Comparison of ENCODE assay signal across 1 cellular context in genomic region chr10:68560201-68560915, GRCh38.
TF ChIP-seq lines count a peak whose summit lies in the region.

Gene TET1 (plus strand): TSS chr10:68560337. CDS start chr10:68572339, 12,002 bp downstream.

TF ChIP-seq in HepG2, 621 proteins besides CTCF, POLR2A, EP300 and RAD21 (continued from another document and continues in another):
- TF ChIP-seq MXD3 (CRISPR knock-in tag; IDR thresholded peaks at IDR 0.05) (peak; percentile 67; the same call in 1 of the 2 replicates), PRDM10 (CRISPR knock-in tag; IDR thresholded peaks at IDR 0.05; ENCODE audit: low read depth) (no peak), ZNF549 (CRISPR knock-in tag; IDR thresholded peaks at IDR 0.05) (no peak), JUND (CRISPR knock-in tag; IDR thresholded peaks at IDR 0.05) (no peak), GPN1 (CRISPR knock-in tag; IDR thresholded peaks at IDR 0.05; ENCODE audit: borderline replicate concordance) (no peak), PREB (CRISPR knock-in tag; IDR thresholded peaks at IDR 0.05) (no peak), ZNF136 (CRISPR knock-in tag; IDR thresholded peaks at IDR 0.05; ENCODE audit: low read depth) (0 out of 2 replicates have a peak, but pooled peaks have one; percentile 18), ZBTB7A (CRISPR knock-in tag; IDR thresholded peaks at IDR 0.05) (no peak), HOXA7 (CRISPR knock-in tag; IDR thresholded peaks at IDR 0.05) (no peak), TBX2 (CRISPR knock-in tag; IDR thresholded peaks at IDR 0.05; ENCODE audit: borderline replicate concordance) (peak; percentile 64), ZNF205 (CRISPR knock-in tag; IDR thresholded peaks at IDR 0.05) (no peak), FUBP1 (CRISPR knock-in tag; IDR thresholded peaks at IDR 0.05; ENCODE audit: borderline replicate concordance) (no peak), ZNF768 (CRISPR knock-in tag; IDR thresholded peaks at IDR 0.05) (no peak), RFXANK (CRISPR knock-in tag; IDR thresholded peaks at IDR 0.05) (no peak), LBX2 (CRISPR knock-in tag; IDR thresholded peaks at IDR 0.05; ENCODE audit: borderline replicate concordance) (no peak), SNRNP70 (IDR thresholded peaks at IDR 0.05; ENCODE audit: low read depth, low read length) (no peak), TRIM24 (CRISPR knock-in tag; IDR thresholded peaks at IDR 0.05) (no peak), ZNF253 (CRISPR knock-in tag; IDR thresholded peaks at IDR 0.05; ENCODE audit: borderline replicate concordance) (no peak), GTF2F1 (IDR thresholded peaks at IDR 0.05; ENCODE audit: low read length) (no peak), SP1 (IDR thresholded peaks at IDR 0.05) (no peak), SP1 (CRISPR knock-in tag; IDR thresholded peaks at IDR 0.05) (no peak), ZNF138 (CRISPR knock-in tag; IDR thresholded peaks at IDR 0.05; ENCODE audit: low read depth) (no peak), PCBP1 (IDR thresholded peaks at IDR 0.05; ENCODE audit: borderline replicate concordance, low read depth, low read length) (no peak), NFE2L1 (CRISPR knock-in tag; IDR thresholded peaks at IDR 0.05; ENCODE audit: borderline replicate concordance) (peak; percentile 50; the same call in 1 of the 2 replicates), ZNF230 (CRISPR knock-in tag; IDR thresholded peaks at IDR 0.05) (peak; percentile 86; the same call in 1 of the 2 replicates), MAFK (conservative IDR thresholded peaks at IDR 0.05 in 1 of 2, IDR thresholded peaks at IDR 0.05 in 1 of 2; ENCODE audit: low read length in 2 of 2) (no peak), SKI (IDR thresholded peaks at IDR 0.05; ENCODE audit: partially characterized antibody) (no peak), ZNF547 (CRISPR knock-in tag; IDR thresholded peaks at IDR 0.05) (peak; percentile 87)
- TF ChIP-seq, protein P1, sequence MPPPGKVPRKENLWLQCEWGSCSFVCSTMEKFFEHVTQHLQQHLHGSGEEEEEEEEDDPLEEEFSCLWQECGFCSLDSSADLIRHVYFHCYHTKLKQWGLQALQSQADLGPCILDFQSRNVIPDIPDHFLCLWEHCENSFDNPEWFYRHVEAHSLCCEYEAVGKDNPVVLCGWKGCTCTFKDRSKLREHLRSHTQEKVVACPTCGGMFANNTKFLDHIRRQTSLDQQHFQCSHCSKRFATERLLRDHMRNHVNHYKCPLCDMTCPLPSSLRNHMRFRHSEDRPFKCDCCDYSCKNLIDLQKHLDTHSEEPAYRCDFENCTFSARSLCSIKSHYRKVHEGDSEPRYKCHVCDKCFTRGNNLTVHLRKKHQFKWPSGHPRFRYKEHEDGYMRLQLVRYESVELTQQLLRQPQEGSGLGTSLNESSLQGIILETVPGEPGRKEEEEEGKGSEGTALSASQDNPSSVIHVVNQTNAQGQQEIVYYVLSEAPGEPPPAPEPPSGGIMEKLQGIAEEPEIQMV (CRISPR knock-in tag; IDR thresholded peaks at IDR 0.05; ENCODE audit: low read depth) = no peak
- TF ChIP-seq, protein P2, sequence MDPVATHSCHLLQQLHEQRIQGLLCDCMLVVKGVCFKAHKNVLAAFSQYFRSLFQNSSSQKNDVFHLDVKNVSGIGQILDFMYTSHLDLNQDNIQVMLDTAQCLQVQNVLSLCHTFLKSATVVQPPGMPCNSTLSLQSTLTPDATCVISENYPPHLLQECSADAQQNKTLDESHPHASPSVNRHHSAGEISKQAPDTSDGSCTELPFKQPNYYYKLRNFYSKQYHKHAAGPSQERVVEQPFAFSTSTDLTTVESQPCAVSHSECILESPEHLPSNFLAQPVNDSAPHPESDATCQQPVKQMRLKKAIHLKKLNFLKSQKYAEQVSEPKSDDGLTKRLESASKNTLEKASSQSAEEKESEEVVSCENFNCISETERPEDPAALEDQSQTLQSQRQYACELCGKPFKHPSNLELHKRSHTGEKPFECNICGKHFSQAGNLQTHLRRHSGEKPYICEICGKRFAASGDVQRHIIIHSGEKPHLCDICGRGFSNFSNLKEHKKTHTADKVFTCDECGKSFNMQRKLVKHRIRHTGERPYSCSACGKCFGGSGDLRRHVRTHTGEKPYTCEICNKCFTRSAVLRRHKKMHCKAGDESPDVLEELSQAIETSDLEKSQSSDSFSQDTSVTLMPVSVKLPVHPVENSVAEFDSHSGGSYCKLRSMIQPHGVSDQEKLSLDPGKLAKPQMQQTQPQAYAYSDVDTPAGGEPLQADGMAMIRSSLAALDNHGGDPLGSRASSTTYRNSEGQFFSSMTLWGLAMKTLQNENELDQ (CRISPR knock-in tag; IDR thresholded peaks at IDR 0.05; ENCODE audit: borderline replicate concordance) = no peak
- TF ChIP-seq, protein P3, sequence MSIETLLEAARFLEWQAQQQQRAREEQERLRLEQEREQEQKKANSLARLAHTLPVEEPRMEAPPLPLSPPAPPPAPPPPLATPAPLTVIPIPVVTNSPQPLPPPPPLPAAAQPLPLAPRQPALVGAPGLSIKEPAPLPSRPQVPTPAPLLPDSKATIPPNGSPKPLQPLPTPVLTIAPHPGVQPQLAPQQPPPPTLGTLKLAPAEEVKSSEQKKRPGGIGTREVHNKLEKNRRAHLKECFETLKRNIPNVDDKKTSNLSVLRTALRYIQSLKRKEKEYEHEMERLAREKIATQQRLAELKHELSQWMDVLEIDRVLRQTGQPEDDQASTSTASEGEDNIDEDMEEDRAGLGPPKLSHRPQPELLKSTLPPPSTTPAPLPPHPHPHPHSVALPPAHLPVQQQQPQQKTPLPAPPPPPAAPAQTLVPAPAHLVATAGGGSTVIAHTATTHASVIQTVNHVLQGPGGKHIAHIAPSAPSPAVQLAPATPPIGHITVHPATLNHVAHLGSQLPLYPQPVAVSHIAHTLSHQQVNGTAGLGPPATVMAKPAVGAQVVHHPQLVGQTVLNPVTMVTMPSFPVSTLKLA (IDR thresholded peaks at IDR 0.05) = no peak
- TF ChIP-seq, protein P4, sequence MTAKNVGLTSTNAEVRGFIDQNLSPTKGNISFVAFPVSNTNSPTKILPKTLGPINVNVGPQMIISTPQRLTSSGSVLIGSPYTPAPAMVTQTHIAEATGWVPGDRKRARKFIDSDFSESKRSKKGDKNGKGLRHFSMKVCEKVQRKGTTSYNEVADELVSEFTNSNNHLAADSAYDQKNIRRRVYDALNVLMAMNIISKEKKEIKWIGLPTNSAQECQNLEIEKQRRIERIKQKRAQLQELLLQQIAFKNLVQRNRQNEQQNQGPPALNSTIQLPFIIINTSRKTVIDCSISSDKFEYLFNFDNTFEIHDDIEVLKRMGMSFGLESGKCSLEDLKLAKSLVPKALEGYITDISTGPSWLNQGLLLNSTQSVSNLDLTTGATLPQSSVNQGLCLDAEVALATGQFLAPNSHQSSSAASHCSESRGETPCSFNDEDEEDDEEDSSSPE (CRISPR knock-in tag; IDR thresholded peaks at IDR 0.05) = peak; percentile 21; the same call in 1 of the 2 replicates
- TF ChIP-seq, protein P5, sequence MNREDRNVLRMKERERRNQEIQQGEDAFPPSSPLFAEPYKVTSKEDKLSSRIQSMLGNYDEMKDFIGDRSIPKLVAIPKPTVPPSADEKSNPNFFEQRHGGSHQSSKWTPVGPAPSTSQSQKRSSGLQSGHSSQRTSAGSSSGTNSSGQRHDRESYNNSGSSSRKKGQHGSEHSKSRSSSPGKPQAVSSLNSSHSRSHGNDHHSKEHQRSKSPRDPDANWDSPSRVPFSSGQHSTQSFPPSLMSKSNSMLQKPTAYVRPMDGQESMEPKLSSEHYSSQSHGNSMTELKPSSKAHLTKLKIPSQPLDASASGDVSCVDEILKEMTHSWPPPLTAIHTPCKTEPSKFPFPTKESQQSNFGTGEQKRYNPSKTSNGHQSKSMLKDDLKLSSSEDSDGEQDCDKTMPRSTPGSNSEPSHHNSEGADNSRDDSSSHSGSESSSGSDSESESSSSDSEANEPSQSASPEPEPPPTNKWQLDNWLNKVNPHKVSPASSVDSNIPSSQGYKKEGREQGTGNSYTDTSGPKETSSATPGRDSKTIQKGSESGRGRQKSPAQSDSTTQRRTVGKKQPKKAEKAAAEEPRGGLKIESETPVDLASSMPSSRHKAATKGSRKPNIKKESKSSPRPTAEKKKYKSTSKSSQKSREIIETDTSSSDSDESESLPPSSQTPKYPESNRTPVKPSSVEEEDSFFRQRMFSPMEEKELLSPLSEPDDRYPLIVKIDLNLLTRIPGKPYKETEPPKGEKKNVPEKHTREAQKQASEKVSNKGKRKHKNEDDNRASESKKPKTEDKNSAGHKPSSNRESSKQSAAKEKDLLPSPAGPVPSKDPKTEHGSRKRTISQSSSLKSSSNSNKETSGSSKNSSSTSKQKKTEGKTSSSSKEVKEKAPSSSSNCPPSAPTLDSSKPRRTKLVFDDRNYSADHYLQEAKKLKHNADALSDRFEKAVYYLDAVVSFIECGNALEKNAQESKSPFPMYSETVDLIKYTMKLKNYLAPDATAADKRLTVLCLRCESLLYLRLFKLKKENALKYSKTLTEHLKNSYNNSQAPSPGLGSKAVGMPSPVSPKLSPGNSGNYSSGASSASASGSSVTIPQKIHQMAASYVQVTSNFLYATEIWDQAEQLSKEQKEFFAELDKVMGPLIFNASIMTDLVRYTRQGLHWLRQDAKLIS (CRISPR knock-in tag; IDR thresholded peaks at IDR 0.05) = no peak
- TF ChIP-seq, protein P6, sequence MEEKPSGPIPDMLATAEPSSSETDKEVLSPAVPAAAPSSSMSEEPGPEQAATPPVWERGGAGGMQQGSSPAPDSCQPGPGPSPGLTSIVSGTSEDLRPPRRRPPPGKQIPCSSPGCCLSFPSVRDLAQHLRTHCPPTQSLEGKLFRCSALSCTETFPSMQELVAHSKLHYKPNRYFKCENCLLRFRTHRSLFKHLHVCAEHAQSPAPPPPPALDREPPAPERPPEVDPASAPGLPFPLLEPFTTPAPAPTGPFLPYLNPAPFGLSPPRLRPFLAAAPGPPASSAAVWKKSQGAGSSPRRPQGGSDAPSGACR (CRISPR knock-in tag; IDR thresholded peaks at IDR 0.05) = peak; percentile 74
- TF ChIP-seq, protein P7, sequence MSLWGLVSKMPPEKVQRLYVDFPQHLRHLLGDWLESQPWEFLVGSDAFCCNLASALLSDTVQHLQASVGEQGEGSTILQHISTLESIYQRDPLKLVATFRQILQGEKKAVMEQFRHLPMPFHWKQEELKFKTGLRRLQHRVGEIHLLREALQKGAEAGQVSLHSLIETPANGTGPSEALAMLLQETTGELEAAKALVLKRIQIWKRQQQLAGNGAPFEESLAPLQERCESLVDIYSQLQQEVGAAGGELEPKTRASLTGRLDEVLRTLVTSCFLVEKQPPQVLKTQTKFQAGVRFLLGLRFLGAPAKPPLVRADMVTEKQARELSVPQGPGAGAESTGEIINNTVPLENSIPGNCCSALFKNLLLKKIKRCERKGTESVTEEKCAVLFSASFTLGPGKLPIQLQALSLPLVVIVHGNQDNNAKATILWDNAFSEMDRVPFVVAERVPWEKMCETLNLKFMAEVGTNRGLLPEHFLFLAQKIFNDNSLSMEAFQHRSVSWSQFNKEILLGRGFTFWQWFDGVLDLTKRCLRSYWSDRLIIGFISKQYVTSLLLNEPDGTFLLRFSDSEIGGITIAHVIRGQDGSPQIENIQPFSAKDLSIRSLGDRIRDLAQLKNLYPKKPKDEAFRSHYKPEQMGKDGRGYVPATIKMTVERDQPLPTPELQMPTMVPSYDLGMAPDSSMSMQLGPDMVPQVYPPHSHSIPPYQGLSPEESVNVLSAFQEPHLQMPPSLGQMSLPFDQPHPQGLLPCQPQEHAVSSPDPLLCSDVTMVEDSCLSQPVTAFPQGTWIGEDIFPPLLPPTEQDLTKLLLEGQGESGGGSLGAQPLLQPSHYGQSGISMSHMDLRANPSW (CRISPR knock-in tag; IDR thresholded peaks at IDR 0.05; ENCODE audit: borderline replicate concordance) = peak; percentile 39; the same call in 1 of the 2 replicates
